In genomic region chr3:99818818-99819217, GRCh38 we compare ENCODE assay signal across 9 cellular contexts. TPM values are rescaled to one million over a fixed set of nuclear protein-coding genes. Genes with fewer than 3 reads are reported as not detected.
DNase-seq lines count a peak whose midpoint lies in the region; TF ChIP-seq lines count a peak whose summit lies in the region.
"Had no signal": no experiment of that assay in that cellular context is flagged by ENCODE, and none has a peak within 500 bp of the region (broad histone marks: within the 10 kb centered on the region; RNA-seq: fewer than 3 reads in every experiment).

No MANE protein-coding gene starts in this region.

- no peak overlapping the region for H2BK12ac ChIP-seq in H9 (ENCODE audit: insufficient read length, low read depth, low read length)

- H3K9me3 ChIP-seq in H9 (ENCODE audit: control insufficient read depth, low read depth, low read length) (no peaks in the 10 kb centered on the region), SJCRH30 (replicated peaks) (no peaks in the 10 kb centered on the region), skeletal muscle satellite cell (replicated peaks; ENCODE audit: low read length) (no peaks in the 10 kb centered on the region)

- no peak overlapping the region for H3K56ac ChIP-seq in H9 (ENCODE audit: insufficient read length, low read depth, low read length)

- H4K5ac ChIP-seq in H9 (ENCODE audit: insufficient read length, low read depth, low read length) = no peak overlapping the region

- H3K9ac ChIP-seq in H9 (ENCODE audit: extremely low read depth, insufficient read length, low read length) (no peak overlapping the region), skeletal muscle satellite cell (ENCODE audit: low read depth, low read length) (peak overlapping the region; percentile 86)

- H3K4me1 ChIP-seq in H9 (ENCODE audit: insufficient read depth, low read length) (no peaks in the 10 kb centered on the region), SJCRH30 (peaks cover 6% of the 10 kb centered on the region), skeletal muscle satellite cell (ENCODE audit: control insufficient read depth, insufficient read depth, low read length) (peaks cover 19% of the 10 kb centered on the region)

- no peak overlapping the region for H2AFZ ChIP-seq in H9 (ENCODE audit: low read length)

- H3K79me1 ChIP-seq in H9 (ENCODE audit: insufficient read depth, low read depth, low read length, poor library complexity, severe bottlenecking) = peaks cover 3% of the 10 kb centered on the region

- no peak overlapping the region for H3T11ph ChIP-seq in H9 (ENCODE audit: low read length)

- H2BK5ac ChIP-seq in H9 (ENCODE audit: insufficient read length, low read length) = no peak overlapping the region

- peaks cover 13 to 23% of the 10 kb centered on the region in 2 experiments for H3K4me1 Mint-ChIP-seq in H9

- H4K91ac ChIP-seq in H9 (ENCODE audit: insufficient read length, low read depth, low read length) = no peak overlapping the region

- H3K4me3 ChIP-seq in SJCRH30 (peak overlapping the region; percentile 76), skeletal muscle satellite cell (ENCODE audit: low read length) (peak overlapping the region; percentile 83)

- H3K79me2 ChIP-seq in H9 (ENCODE audit: insufficient read depth, low read length) = peaks cover 3% of the 10 kb centered on the region; the same call in 1 of the 2 replicates

- no peak overlapping the region for H2BK20ac ChIP-seq in H9 (ENCODE audit: low read depth, low read length, poor library complexity, severe bottlenecking)

- H2BK120ac ChIP-seq in H9 (ENCODE audit: low read depth, low read length, poor library complexity, severe bottlenecking) = no peak overlapping the region

- H3K9me3 Mint-ChIP-seq in H9 = no peaks in the 10 kb centered on the region; a peak in 1 of 5 replicates

- H3K36me3 ChIP-seq in SJCRH30 (no peaks in the 10 kb centered on the region; the same call in 1 of the 2 replicates), skeletal muscle satellite cell (ENCODE audit: insufficient read depth, low read length) (no peaks in the 10 kb centered on the region)

- H3K27ac ChIP-seq in H9 (ENCODE audit: insufficient read length, low read depth, low read length) = no peak overlapping the region
- no peak overlapping the region for H3K27ac ChIP-seq in SJCRH30

- peaks cover 3% of the 10 kb centered on the region; the same call in 1 of the 2 replicates for H3K27me3 Mint-ChIP-seq in H9 (ENCODE audit: low read depth)

- H4K20me1 ChIP-seq in H9 (ENCODE audit: control insufficient read depth, insufficient read depth, insufficient read length) = no peaks in the 10 kb centered on the region

- no peaks in the 10 kb centered on the region for H3K23me2 ChIP-seq in H9 (ENCODE audit: insufficient read length, low read depth, low read length, poor library complexity, severe bottlenecking)

- no peak overlapping the region for H3K18ac ChIP-seq in H9 (ENCODE audit: insufficient read length, low read depth, low read length)

- no peak overlapping the region for H2AK5ac ChIP-seq in H9 (ENCODE audit: insufficient read length, low read length)

- no CpG with 5 or more reads among the region's 2 CpGs for WGBS in H9 (ENCODE audit: extremely low coverage, insufficient read length, low lambda C conversion rate)

- peak overlapping the region; percentile 89 to 97 for H3K4me3 Mint-ChIP-seq in H9

- peaks cover 0 to 5% (median 2%) of the 10 kb centered on the region in 3 experiments; a peak in 2 of 7 replicates for H3K36me3 Mint-ChIP-seq in H9 (ENCODE audit: insufficient read depth in 1 of 3, low read depth in 3 of 3)

- no peak for DNase-seq in H9
- DNase-seq in SJCRH30 = no peak
- DNase-seq in fibroblast of gingiva (ENCODE audit: low read depth) = peak; percentile 3
- DNase-seq in GM03348 (ENCODE audit: low spot score) = no peak
- DNase-seq in 8988T = no peak
- no peak for DNase-seq in head of caudate nucleus
- DNase-seq: kidney glomerular epithelial cell, NCI-H1417 had no signal

- intact Hi-C loops in head of caudate nucleus (cut with DNase I) = no loop called here

- H3K14ac ChIP-seq in H9 (ENCODE audit: insufficient read depth, low read length) = no peak overlapping the region

- H3K4ac ChIP-seq in H9 (ENCODE audit: low read depth, low read length) = no peak overlapping the region

- no peak overlapping the region for H3K4me2 ChIP-seq in H9 (ENCODE audit: insufficient read depth, insufficient read length, low read length)
- H3K4me2 ChIP-seq in skeletal muscle satellite cell (ENCODE audit: low read length) = peak overlapping the region; percentile 83

- H3K23ac ChIP-seq in H9 (ENCODE audit: insufficient read length, low read depth, low read length) = no peak overlapping the region

- H3K27ac Mint-ChIP-seq in H9 = no peak overlapping the region

- H4K8ac ChIP-seq in H9 (replicated peaks; ENCODE audit: insufficient read length, low read depth, low read length) = no peak overlapping the region

- H2BK15ac ChIP-seq in H9 (ENCODE audit: low read depth, low read length) = no peak overlapping the region

- no peak for TF ChIP-seq CTCF in H9 (conservative IDR thresholded peaks at IDR 0.05)

- no peaks in the 10 kb centered on the region for H3K27me3 ChIP-seq in H9 (ENCODE audit: insufficient read depth, low read length)
- H3K27me3 ChIP-seq in SJCRH30 = no peaks in the 10 kb centered on the region
- no peaks in the 10 kb centered on the region for H3K27me3 ChIP-seq in skeletal muscle satellite cell (ENCODE audit: control insufficient read depth, insufficient read depth, low read length)

RNA-seq across cellular contexts. Expression of gene CMSS1, which starts 1.2 kb away (rescaled TPM):
- total RNA-seq in H9 (2021) = 60.3 and 61.8 TPM in 2 replicates
- 93.8 and 95.5 TPM in 2 replicates for total RNA-seq in SJCRH30 (2014; rRNA removed; shearing (Covaris generic))
- 22.1 and 23.8 TPM in 2 replicates for total RNA-seq in skeletal muscle satellite cell (2012; rRNA removed)
